ENCODE assay signal across 1 cellular context in the genomic region with DNA sequence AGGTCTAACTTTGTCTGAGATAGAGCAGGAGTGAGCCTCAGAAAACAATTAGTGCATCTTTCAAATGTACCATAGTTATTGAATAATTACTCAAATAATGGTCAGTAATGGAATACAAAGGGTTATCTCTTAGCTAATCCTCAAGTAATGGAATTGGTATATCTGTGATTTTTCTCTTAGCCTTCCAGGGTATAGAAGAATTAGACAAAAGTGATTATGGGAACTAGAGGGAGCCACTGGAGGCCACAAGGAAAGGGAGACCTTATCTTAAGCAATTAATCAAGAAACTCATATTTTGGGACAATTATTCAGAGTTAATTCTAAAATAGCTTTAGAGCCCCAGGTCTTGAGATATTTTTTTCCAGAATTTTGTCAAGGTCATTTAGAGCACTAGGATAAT.
TF ChIP-seq lines count a peak whose summit lies in the region.

No MANE protein-coding gene starts in this region.

TF ChIP-seq in SK-N-SH treated with all-trans-retinoic acid at 6 μM for 48 hours, 23 proteins besides CTCF, POLR2A, EP300 and RAD21 (continued from another document):
- TF ChIP-seq, protein P1, sequence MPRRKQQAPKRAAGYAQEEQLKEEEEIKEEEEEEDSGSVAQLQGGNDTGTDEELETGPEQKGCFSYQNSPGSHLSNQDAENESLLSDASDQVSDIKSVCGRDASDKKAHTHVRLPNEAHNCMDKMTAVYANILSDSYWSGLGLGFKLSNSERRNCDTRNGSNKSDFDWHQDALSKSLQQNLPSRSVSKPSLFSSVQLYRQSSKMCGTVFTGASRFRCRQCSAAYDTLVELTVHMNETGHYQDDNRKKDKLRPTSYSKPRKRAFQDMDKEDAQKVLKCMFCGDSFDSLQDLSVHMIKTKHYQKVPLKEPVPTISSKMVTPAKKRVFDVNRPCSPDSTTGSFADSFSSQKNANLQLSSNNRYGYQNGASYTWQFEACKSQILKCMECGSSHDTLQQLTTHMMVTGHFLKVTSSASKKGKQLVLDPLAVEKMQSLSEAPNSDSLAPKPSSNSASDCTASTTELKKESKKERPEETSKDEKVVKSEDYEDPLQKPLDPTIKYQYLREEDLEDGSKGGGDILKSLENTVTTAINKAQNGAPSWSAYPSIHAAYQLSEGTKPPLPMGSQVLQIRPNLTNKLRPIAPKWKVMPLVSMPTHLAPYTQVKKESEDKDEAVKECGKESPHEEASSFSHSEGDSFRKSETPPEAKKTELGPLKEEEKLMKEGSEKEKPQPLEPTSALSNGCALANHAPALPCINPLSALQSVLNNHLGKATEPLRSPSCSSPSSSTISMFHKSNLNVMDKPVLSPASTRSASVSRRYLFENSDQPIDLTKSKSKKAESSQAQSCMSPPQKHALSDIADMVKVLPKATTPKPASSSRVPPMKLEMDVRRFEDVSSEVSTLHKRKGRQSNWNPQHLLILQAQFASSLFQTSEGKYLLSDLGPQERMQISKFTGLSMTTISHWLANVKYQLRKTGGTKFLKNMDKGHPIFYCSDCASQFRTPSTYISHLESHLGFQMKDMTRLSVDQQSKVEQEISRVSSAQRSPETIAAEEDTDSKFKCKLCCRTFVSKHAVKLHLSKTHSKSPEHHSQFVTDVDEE (CRISPR knock-in tag; IDR thresholded peaks at IDR 0.05): no peak
